8 cellular contexts compared by ENCODE assay signal in genomic region chr22:37043828-37044538, GRCh38. TPM values are rescaled to one million over a fixed set of nuclear protein-coding genes. Genes with fewer than 3 reads are reported as not detected.
DNase-seq lines count a peak whose midpoint lies in the region; ATAC-seq, FAIRE-seq and TF ChIP-seq lines count a peak whose summit lies in the region.

No MANE protein-coding gene starts in this region.

- no peak overlapping the region for H2AK9ac ChIP-seq in IMR-90 (replicated peaks; ENCODE audit: low read depth, low read length, poor library complexity)

- H3K4me3 ChIP-seq in IMR-90 (ENCODE audit: insufficient read depth, low read depth, low read length) (no peak overlapping the region), bronchial epithelial cell (ENCODE audit: low read depth, low read length) (no peak overlapping the region), mesendoderm (ENCODE audit: low read length) (no peak overlapping the region), uterus (no peak overlapping the region)

- H3K79me1 ChIP-seq in IMR-90 (ENCODE audit: low read depth in 1 of 2, low read length in 2 of 2) (no peaks in the 10 kb centered on the region), mesendoderm (ENCODE audit: low read length) (no peaks in the 10 kb centered on the region)

- H3K79me2 ChIP-seq in mesendoderm (ENCODE audit: control insufficient read depth, insufficient read depth, low read length), result no peaks in the 10 kb centered on the region

- no peak overlapping the region for H3K27ac ChIP-seq in IMR-90 (ENCODE audit: insufficient read depth, low read length)
- H3K27ac ChIP-seq in mesendoderm (ENCODE audit: low read depth, low read length), result no peak overlapping the region
- no peak overlapping the region for H3K27ac ChIP-seq in uterus

- H3K9me1 ChIP-seq in IMR-90 (ENCODE audit: insufficient read depth, low read length), result peaks cover 9% of the 10 kb centered on the region; the same call in 1 of the 2 replicates

- H4K5ac ChIP-seq in IMR-90 (ENCODE audit: low read depth, low read length), result no peak overlapping the region
- no peak overlapping the region for H4K5ac ChIP-seq in mesendoderm (ENCODE audit: low read length)

- H4K8ac ChIP-seq in IMR-90 (ENCODE audit: low read depth in 2 of 2, low read length in 2 of 2) (no peak overlapping the region), mesendoderm (ENCODE audit: low read depth, low read length) (no peak overlapping the region)

- intact Hi-C loops in IMR-90 (cut with micrococcal nuclease) (no loop called here), uterus (cut with DNase I; ENCODE audit: low total_unique reads) (no loop called here)

- no peak overlapping the region for H4K91ac ChIP-seq in IMR-90 (ENCODE audit: insufficient read depth, low read depth, low read length)

- peak overlapping the region; percentile 32 for H2AFZ ChIP-seq in IMR-90 (replicated peaks; ENCODE audit: low read length, poor library complexity)

- TF ChIP-seq RAD21 in IMR-90 (IDR thresholded peaks at IDR 0.05; ENCODE audit: low read length), result peak; percentile 36; the same call in 1 of the 2 replicates

- H3K9ac ChIP-seq in IMR-90 (ENCODE audit: low read depth, low read length) (no peak overlapping the region), mesendoderm (ENCODE audit: low read length) (no peak overlapping the region)

- in situ Hi-C loops in IMR-90 (cut with MboI; ENCODE audit: low sequenced_read_pairs), result no loop called here

- H3K9me3 ChIP-seq in IMR-90 (ENCODE audit: control insufficient read depth, insufficient read depth, low read length) (no peaks in the 10 kb centered on the region), uterus (no peaks in the 10 kb centered on the region)

- H3K4ac ChIP-seq in IMR-90 (ENCODE audit: low read depth, low read length), result no peak overlapping the region
- H3K4ac ChIP-seq in mesendoderm (ENCODE audit: low read depth, low read length), result no peak overlapping the region

- H3K23ac ChIP-seq in IMR-90 (ENCODE audit: low read depth, low read length) (no peak overlapping the region), mesendoderm (ENCODE audit: low read length) (no peak overlapping the region)

- H3K18ac ChIP-seq in IMR-90 (ENCODE audit: low read depth, low read length) (no peak overlapping the region), mesendoderm (ENCODE audit: low read length) (no peak overlapping the region)

- FAIRE-seq in bronchial epithelial cell (lab: Jason Lieb, UNC), result no peak

- H3K4me2 ChIP-seq in IMR-90 (ENCODE audit: low read depth, low read length) (no peak overlapping the region), mesendoderm (ENCODE audit: low read length) (no peak overlapping the region)

- H3K56ac ChIP-seq in IMR-90 (ENCODE audit: extremely low read depth, insufficient read depth, low read length), result no peak overlapping the region
- H3K56ac ChIP-seq in mesendoderm (ENCODE audit: low read length), result no peak overlapping the region

- H2BK120ac ChIP-seq in IMR-90 (ENCODE audit: low read depth, low read length) (no peak overlapping the region), mesendoderm (ENCODE audit: low read depth, low read length) (no peak overlapping the region)

- no peaks in the 10 kb centered on the region for H4K20me1 ChIP-seq in IMR-90 (ENCODE audit: insufficient read depth, low read length)

- CTCF ChIA-PET in IMR-90 (lab: Yijun Ruan, JAX), result interaction anchor here (0.6 kb wide), 1 partner anchor 17 kb away, joined by 3 read pairs; no protein-coding TSS in a partner anchor

- dilution Hi-C loops in IMR-90 (cut with HindIII; ENCODE audit: low sequenced_read_pairs, unreplicated experiment), result no loop called here

- H2BK15ac ChIP-seq in IMR-90 (ENCODE audit: low read depth, low read length) (no peak overlapping the region), mesendoderm (replicated peaks; ENCODE audit: low read depth) (no peak overlapping the region)

- H3K36me3 ChIP-seq in IMR-90 (ENCODE audit: control insufficient read depth, insufficient read depth, low read length), result no peaks in the 10 kb centered on the region
- no peaks in the 10 kb centered on the region for H3K36me3 ChIP-seq in bronchial epithelial cell (ENCODE audit: control insufficient read depth, insufficient read depth, low read length)
- H3K36me3 ChIP-seq in mesendoderm (ENCODE audit: control insufficient read depth, insufficient read depth, low read length), result no peaks in the 10 kb centered on the region
- no peaks in the 10 kb centered on the region for H3K36me3 ChIP-seq in uterus

- no peak overlapping the region for H2BK5ac ChIP-seq in IMR-90 (ENCODE audit: low read depth, low read length, poor library complexity, severe bottlenecking)
- H2BK5ac ChIP-seq in mesendoderm (ENCODE audit: low read length), result no peak overlapping the region

- no peak overlapping the region for H2BK20ac ChIP-seq in IMR-90 (ENCODE audit: low read depth, low read length)

- POLR2A ChIA-PET in IMR-90 (lab: Charles Lee; ENCODE audit: unreplicated experiment), result no interaction called here

- H3K27me3 ChIP-seq in IMR-90 (ENCODE audit: control insufficient read depth, insufficient read depth, low read length) (no peaks in the 10 kb centered on the region; the same call in 1 of the 2 replicates), bronchial epithelial cell (ENCODE audit: control insufficient read depth, insufficient read depth, low read length) (no peaks in the 10 kb centered on the region), mesendoderm (ENCODE audit: insufficient read depth, low read length, poor library complexity) (no peaks in the 10 kb centered on the region), uterus (no peaks in the 10 kb centered on the region)

- TF ChIP-seq CTCF in IMR-90 (conservative IDR thresholded peaks at IDR 0.05; ENCODE audit: low read depth, low read length), result peak; percentile 38
- peak; percentile 92 for TF ChIP-seq CTCF in bronchial epithelial cell (IDR thresholded peaks at IDR 0.05; ENCODE audit: insufficient read depth, low read length, severe bottlenecking)
- peak; percentile 11 to 51 (median 28) for TF ChIP-seq CTCF in uterus (IDR thresholded peaks at IDR 0.05)

- peaks cover 3% of the 10 kb centered on the region for H3K4me1 ChIP-seq in IMR-90 (ENCODE audit: control insufficient read depth, insufficient read depth, low read length)
- no peaks in the 10 kb centered on the region for H3K4me1 ChIP-seq in mesendoderm (ENCODE audit: control insufficient read depth, low read depth, low read length)
- H3K4me1 ChIP-seq in uterus, result no peaks in the 10 kb centered on the region

- BruUV-seq in IMR-90 (replicated peaks; lab: Mats Ljungman, UMichigan), result no TSS peak

- WGBS in IMR-90 (ENCODE audit: extremely low coverage in 2 of 2, insufficient read length in 1 of 2), 2 experiments, result 50% methylated on average over 3 of the region's 17 CpGs; no CpG with 5 or more reads in 1 of the 2 experiments
- no CpG with 5 or more reads among the region's 17 CpGs for WGBS in mesendoderm (ENCODE audit: extremely low coverage, insufficient coverage, low lambda C conversion rate)

- TF ChIP-seq POLR2A in IMR-90 (IDR thresholded peaks at IDR 0.05; ENCODE audit: low read depth, low read length) (no peak), uterus (IDR thresholded peaks at IDR 0.05) (no peak)

- no peak overlapping the region for H2AK5ac ChIP-seq in IMR-90 (ENCODE audit: low read depth, low read length)
- H2AK5ac ChIP-seq in mesendoderm (ENCODE audit: low read length), result no peak overlapping the region

- no peak overlapping the region for H3K14ac ChIP-seq in IMR-90 (replicated peaks; ENCODE audit: low read depth, low read length)

- DNase-seq in NCI-H2196 (lab: John Stamatoyannopoulos, UW; ENCODE audit: unreplicated experiment) (peak; percentile 58), NCI-H2196 treated with DMSO at 0.1 percent for 48 hours (lab: John Stamatoyannopoulos, UW; ENCODE audit: unreplicated experiment) (no peak), IMR-90 (peak; percentile 28), SKM-1 treated with dmso at 0.1 percent for 144 hours (lab: John Stamatoyannopoulos, UW; ENCODE audit: unreplicated experiment) (peak; percentile 72), bronchial epithelial cell (ENCODE audit: low read depth) (peak; percentile 58), mesendoderm (peak; percentile 52), uterus (no peak)

- ATAC-seq in IMR-90 (ENCODE audit: low read depth) (peak; percentile 62), HG02852 (IDR thresholded peaks at IDR 0.05; ENCODE audit: unreplicated experiment) (no peak)

TF ChIP-seq in IMR-90, 13 proteins besides CTCF, POLR2A, EP300 and RAD21 (continues in another document):
- TF ChIP-seq RFX5 (IDR thresholded peaks at IDR 0.05; ENCODE audit: low read depth, low read length), result no peak
- TF ChIP-seq, protein P1, sequence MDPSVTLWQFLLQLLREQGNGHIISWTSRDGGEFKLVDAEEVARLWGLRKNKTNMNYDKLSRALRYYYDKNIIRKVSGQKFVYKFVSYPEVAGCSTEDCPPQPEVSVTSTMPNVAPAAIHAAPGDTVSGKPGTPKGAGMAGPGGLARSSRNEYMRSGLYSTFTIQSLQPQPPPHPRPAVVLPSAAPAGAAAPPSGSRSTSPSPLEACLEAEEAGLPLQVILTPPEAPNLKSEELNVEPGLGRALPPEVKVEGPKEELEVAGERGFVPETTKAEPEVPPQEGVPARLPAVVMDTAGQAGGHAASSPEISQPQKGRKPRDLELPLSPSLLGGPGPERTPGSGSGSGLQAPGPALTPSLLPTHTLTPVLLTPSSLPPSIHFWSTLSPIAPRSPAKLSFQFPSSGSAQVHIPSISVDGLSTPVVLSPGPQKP (IDR thresholded peaks at IDR 0.05; ENCODE audit: borderline replicate concordance, low read depth, low read length), result no peak

RNA-seq across cellular contexts. Expression of gene KCTD17, which starts 7.6 kb away (rescaled TPM):
- total RNA-seq in IMR-90 (2012; rRNA removed) (28.3 and 29.2 TPM in 2 replicates), bronchial epithelial cell (7.4 and 22.3 TPM in 2 replicates), uterus (10 to 100 TPM in 2 of 4 donors, 1 to 10 TPM in 1, under 1 TPM in 1; 0.59 to 31.7 (median 15.4) TPM)
- polyA plus RNA-seq in IMR-90 (2012; rRNA removed), result 37.3 and 37.8 TPM in 2 replicates
- 26.9 and 44.6 TPM in 2 replicates for polyA plus RNA-seq in IMR-90 (2012; cell fraction: cytosol; rRNA removed)
- 48.0 and 87.9 TPM in 2 replicates for polyA plus RNA-seq in IMR-90 (2012; cell fraction: nucleus; rRNA removed; ENCODE audit: low replicate concordance)
- polyA plus RNA-seq in mesendoderm (2013, experiment 1 of 2), result 13.9 TPM
- 13.1 TPM for polyA plus RNA-seq in mesendoderm (2013, experiment 2 of 2)

RNA-seq across cellular contexts. Expression of gene MPST, which starts 24.4 kb away (rescaled TPM):
- 19.2 and 22.5 TPM in 2 replicates for total RNA-seq in IMR-90 (2012; rRNA removed)
- 43.0 and 60.2 TPM in 2 replicates for polyA plus RNA-seq in IMR-90 (2012; rRNA removed)
- polyA plus RNA-seq in IMR-90 (2012; cell fraction: cytosol; rRNA removed), result 54.5 and 93.1 TPM in 2 replicates
- 48.0 and 88.6 TPM in 2 replicates for polyA plus RNA-seq in IMR-90 (2012; cell fraction: nucleus; rRNA removed; ENCODE audit: low replicate concordance)
- 96.3 and 121 TPM in 2 replicates for total RNA-seq in bronchial epithelial cell
- polyA plus RNA-seq in mesendoderm (2013, experiment 1 of 2), result 57.1 TPM
- polyA plus RNA-seq in mesendoderm (2013, experiment 2 of 2), result 58.0 TPM
- 100 to 1,000 TPM in 2 of 4 donors, 10 to 100 TPM in 2; 37.1 to 152 (median 84.1) TPM for total RNA-seq in uterus

RNA-seq across cellular contexts. Expression of gene TST, which starts 24.7 kb away (rescaled TPM):
- 26.9 and 31.7 TPM in 2 replicates for total RNA-seq in IMR-90 (2012; rRNA removed)
- 37.7 and 44.0 TPM in 2 replicates for polyA plus RNA-seq in IMR-90 (2012; rRNA removed)
- polyA plus RNA-seq in IMR-90 (2012; cell fraction: cytosol; rRNA removed), result 54.2 and 60.4 TPM in 2 replicates
- polyA plus RNA-seq in IMR-90 (2012; cell fraction: nucleus; rRNA removed; ENCODE audit: low replicate concordance), result 17.1 and 33.6 TPM in 2 replicates
- total RNA-seq in bronchial epithelial cell, result 45.8 and 102 TPM in 2 replicates
- polyA plus RNA-seq in mesendoderm (2013, experiment 1 of 2), result 13.0 TPM
- 11.7 TPM for polyA plus RNA-seq in mesendoderm (2013, experiment 2 of 2)
- 10 to 100 TPM; 19.6 to 36.8 (median 25.1) TPM for total RNA-seq in uterus

Comparison
In these comparisons a context has a peak if more than half of its experiments do, and no peak if none do; other contexts are left out.
1. DNase-seq: peak in NCI-H2196 (single experiment), IMR-90 (single experiment), SKM-1 treated with dmso at 0.1 percent for 144 hours (single experiment), bronchial epithelial cell (single experiment) and mesendoderm (single experiment); none in NCI-H2196 treated with DMSO at 0.1 percent for 48 hours (single experiment) and uterus (0 of 2).
2. CTCF ChIP-seq: peak in every context shown above with its lines; median percentile 92 in bronchial epithelial cell; 38 in IMR-90; 28 in uterus.